In the genomic region with DNA sequence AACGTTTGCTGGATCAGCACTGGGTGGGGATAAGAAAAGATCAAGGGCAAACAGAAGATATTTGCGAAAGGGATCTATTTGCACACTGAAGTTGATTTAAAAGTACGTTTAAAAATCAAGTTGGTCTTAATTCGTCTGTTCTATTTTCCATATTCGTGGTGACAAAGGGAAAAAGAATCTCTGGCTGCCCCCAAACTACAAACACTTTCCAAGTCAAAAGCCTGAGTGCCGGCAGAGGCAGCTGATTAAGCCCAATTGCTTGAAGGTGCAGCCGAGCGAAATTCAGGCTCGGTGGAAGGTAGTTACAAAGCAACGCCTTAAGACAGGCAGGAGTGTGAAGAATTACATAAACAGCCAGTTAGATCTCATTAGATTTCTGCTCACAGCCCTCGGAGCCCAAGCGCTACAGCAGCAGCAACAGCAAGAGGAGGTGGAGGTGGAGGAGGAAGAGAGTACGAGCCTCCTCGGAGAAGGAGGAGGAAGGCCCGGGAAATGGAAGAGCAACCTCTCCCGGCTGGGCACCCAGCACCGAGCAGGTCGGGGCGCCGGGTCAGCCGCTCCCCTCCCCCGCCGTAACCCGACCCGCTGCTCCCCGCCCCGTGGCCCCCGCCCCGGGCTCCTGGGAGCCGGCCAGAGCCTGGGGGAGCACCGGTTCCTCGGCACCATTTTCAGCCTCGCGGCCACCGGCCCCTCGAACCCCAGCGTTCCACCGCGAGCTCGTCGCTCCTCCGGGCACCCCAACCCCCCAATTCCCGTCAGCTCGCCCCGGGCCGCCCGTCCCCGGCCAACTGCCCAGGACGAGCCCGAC, we compare ENCODE assay signal across 8 cellular contexts. TPM values are rescaled to one million over a fixed set of nuclear protein-coding genes. Genes with fewer than 3 reads are reported as not detected.
DNase-seq lines count a peak whose midpoint lies in the region; ATAC-seq and TF ChIP-seq lines count a peak whose summit lies in the region.

No MANE protein-coding gene starts in this region.

- no peaks in the 10 kb centered on the region for H3K9me3 Mint-ChIP-seq in activated CD4-positive, alpha-beta T cell treated with anti-CD3 and anti-CD28 coated beads for 36 hours (ENCODE audit: low read depth)

- H3K27ac ChIP-seq in dorsolateral prefrontal cortex = peak overlapping the region; percentile 96 to 100 (median 100)

- TF ChIP-seq CTCF in GM13977 (IDR thresholded peaks at IDR 0.05; ENCODE audit: extremely low read depth, insufficient read depth, missing control alignments) = no peak
- peak in 3 of 56 donors; percentile 5 to 14 (median 6) for TF ChIP-seq CTCF in dorsolateral prefrontal cortex (IDR thresholded peaks at IDR 0.05 in 54 of 56, conservative IDR thresholded peaks at IDR 0.05 in 2 of 56; ENCODE audit: low read depth in 1 of 56, partially characterized antibody in 56 of 56)
- TF ChIP-seq CTCF in lower leg skin (IDR thresholded peaks at IDR 0.05) = no peak

- no peaks in the 10 kb centered on the region for H3K27me3 Mint-ChIP-seq in activated CD4-positive, alpha-beta T cell treated with anti-CD3 and anti-CD28 coated beads for 36 hours

- POLR2A ChIA-PET in activated CD4-positive, alpha-beta T cell treated with anti-CD3 and anti-CD28 coated beads for 36 hours (lab: Charles Lee) = interaction anchor here (0.9 to 3.1 kb wide), 12 partner anchors 9 to 444 kb away, joined by 3 to 18 read pairs (median 12); no protein-coding TSS in a partner anchor

- H3K4me1 Mint-ChIP-seq in activated CD4-positive, alpha-beta T cell treated with anti-CD3 and anti-CD28 coated beads for 36 hours = peaks cover 42% of the 10 kb centered on the region

- in situ Hi-C loops in GM13977 (cut with MboI; ENCODE audit: low pct_unique_long_range_greater_than_20kb, low sequenced_read_pairs, unreplicated experiment) = no loop called here

- WGBS in lower leg skin, 2 donors = 0% methylated on average over 20 of the region's 50 CpGs

- H3K4me3 ChIP-seq in dorsolateral prefrontal cortex = peak overlapping the region; percentile 63 to 98 (median 92)
- H3K4me3 ChIP-seq in lower leg skin (ENCODE audit: low read depth, poor library complexity, severe bottlenecking) = peak overlapping the region; percentile 89

- intact Hi-C loops in activated CD4-positive, alpha-beta T cell treated with anti-CD3 and anti-CD28 coated beads for 36 hours (cut with DNase I, micrococcal nuclease) = loop anchor here (1.0 to 5.0 kb wide), 2 partner anchors 13 to 158 kb away; a partner anchor contains a TSS
- intact Hi-C loops in dorsolateral prefrontal cortex (cut with DNase I) (loop anchor here in 1 of 2 donors (10.0 kb wide), 2 partner anchors 190 to 290 kb away; a partner anchor contains a TSS), lower leg skin (cut with DNase I; ENCODE audit: low total_unique reads) (loop anchor here (5.0 kb wide), 1 partner anchor 87 kb away; no protein-coding TSS in a partner anchor)

- DNase-seq in GM13977 (ENCODE audit: low spot score) (peak; percentile 53), NCI-H2227 (lab: John Stamatoyannopoulos, UW; ENCODE audit: unreplicated experiment) (peak; percentile 57), dorsolateral prefrontal cortex (peak in 8 of 10 donors; percentile 52 to 77 (median 60)), lower leg skin (ENCODE audit: low spot score in 2 of 2) (peak in 1 of 2 donors; percentile 92)
- peak; percentile 73 for DNase-seq in activated CD4-positive, alpha-beta T cell treated with anti-CD3 and anti-CD28 coated beads for 36 hours
- peak; percentile 42 for DNase-seq in stimulated activated CD4-positive, alpha-beta T cell treated with anti-CD3 and anti-CD28 coated beads, Interleukin-4, amount 100 ng/mL, for 24 hours

- CTCF ChIA-PET in activated CD4-positive, alpha-beta T cell treated with anti-CD3 and anti-CD28 coated beads for 36 hours (lab: Charles Lee) = interaction anchor here (1.0 to 7.2 kb wide), 8 partner anchors 9 to 92 kb away, joined by 3 to 60 read pairs (median 4); no protein-coding TSS in a partner anchor

- peaks cover 21% of the 10 kb centered on the region for H3K36me3 Mint-ChIP-seq in activated CD4-positive, alpha-beta T cell treated with anti-CD3 and anti-CD28 coated beads for 36 hours (ENCODE audit: low read depth)

- peak overlapping the region; percentile 96 for H3K4me3 Mint-ChIP-seq in activated CD4-positive, alpha-beta T cell treated with anti-CD3 and anti-CD28 coated beads for 36 hours

- peak overlapping the region; percentile 98 for H3K27ac Mint-ChIP-seq in activated CD4-positive, alpha-beta T cell treated with anti-CD3 and anti-CD28 coated beads for 36 hours

- peak; percentile 8 for ATAC-seq in HG02840 (IDR thresholded peaks at IDR 0.05; ENCODE audit: low FRiP score, unreplicated experiment)
- peak; percentile 1 for ATAC-seq in activated CD4-positive, alpha-beta T cell treated with anti-CD3 and anti-CD28 coated beads for 36 hours
- ATAC-seq in HG03469 (IDR thresholded peaks at IDR 0.05; ENCODE audit: unreplicated experiment) = no peak

- TF ChIP-seq POLR2A in lower leg skin (IDR thresholded peaks at IDR 0.05) = no peak

- H3K27me3 ChIP-seq in dorsolateral prefrontal cortex = no peaks in the 10 kb centered on the region

RNA-seq across cellular contexts. Expression of a gene that starts 0.9 kb away (rescaled TPM):
- 10 to 100 TPM; 31.3 to 43.0 TPM for total RNA-seq in activated CD4-positive, alpha-beta T cell treated with anti-CD3 and anti-CD28 coated beads for 36 hours
- total RNA-seq in dorsolateral prefrontal cortex (10 to 100 TPM; 41.0 to 97.0 (median 58.6) TPM), lower leg skin (100 to 1,000 TPM; 130 to 156 (median 142) TPM)

RNA-seq across cellular contexts. Expression of a gene that starts 29.9 kb away (rescaled TPM):
- total RNA-seq in activated CD4-positive, alpha-beta T cell treated with anti-CD3 and anti-CD28 coated beads for 36 hours = not detected
- 10 to 100 TPM in 1 of 120 experiments, 1 to 10 TPM in 40, under 1 TPM in 79; 0.27 to 16.6 (median 0.80) TPM for total RNA-seq in dorsolateral prefrontal cortex
- under 1 TPM in 3 of 4 donors, not detected in 1; 0.26 to 0.61 (median 0.59) TPM for total RNA-seq in lower leg skin
